Comparison of ENCODE assay signal across 1 cellular context in genomic region chr14:103879570-103880333, GRCh38.
TF ChIP-seq lines count a peak whose summit lies in the region.

No MANE protein-coding gene starts in this region.

TF ChIP-seq in HepG2, 621 proteins besides CTCF, POLR2A, EP300 and RAD21 (continued from another document and continues in another):
- peak; percentile 85 for TF ChIP-seq GABPB1 (CRISPR knock-in tag; IDR thresholded peaks at IDR 0.05)
- TF ChIP-seq ZNF263 (CRISPR knock-in tag; IDR thresholded peaks at IDR 0.05) = peak; percentile 17; the same call in 1 of the 2 replicates
- TF ChIP-seq ZNF816 (CRISPR knock-in tag; IDR thresholded peaks at IDR 0.05; ENCODE audit: borderline replicate concordance) = no peak
- no peak for TF ChIP-seq ZNF530 (CRISPR knock-in tag; IDR thresholded peaks at IDR 0.05; ENCODE audit: low read depth)
- TF ChIP-seq KDM3A (CRISPR knock-in tag; IDR thresholded peaks at IDR 0.05; ENCODE audit: low read depth) = peak; percentile 89; the same call in 1 of the 2 replicates
- TF ChIP-seq IKZF4 (CRISPR knock-in tag; IDR thresholded peaks at IDR 0.05; ENCODE audit: borderline replicate concordance, low read depth, not compliant biosample characterization) = peak; percentile 86
- TF ChIP-seq FOSL1 (CRISPR knock-in tag; IDR thresholded peaks at IDR 0.05; ENCODE audit: borderline replicate concordance) = no peak
- TF ChIP-seq CENPX (CRISPR knock-in tag; IDR thresholded peaks at IDR 0.05) = no peak
- peak; percentile 80; the same call in 1 of the 2 replicates for TF ChIP-seq MIXL1 (CRISPR knock-in tag; IDR thresholded peaks at IDR 0.05)
- 0 out of 2 replicates have a peak, but pooled peaks have one; percentile 41 for TF ChIP-seq MZF1 (CRISPR knock-in tag; IDR thresholded peaks at IDR 0.05; ENCODE audit: borderline replicate concordance)
- no peak for TF ChIP-seq JUND (CRISPR knock-in tag; IDR thresholded peaks at IDR 0.05)
- TF ChIP-seq MYNN (CRISPR knock-in tag; IDR thresholded peaks at IDR 0.05; ENCODE audit: low read depth) = no peak
- TF ChIP-seq SMARCC2 (IDR thresholded peaks at IDR 0.05) = no peak
- peak; percentile 84 for TF ChIP-seq ZBTB38 (CRISPR knock-in tag; IDR thresholded peaks at IDR 0.05)
- no peak for TF ChIP-seq PTBP1 (IDR thresholded peaks at IDR 0.05; ENCODE audit: low read depth, low read length, poor library complexity, severe bottlenecking)
- no peak for TF ChIP-seq ZNF670 (CRISPR knock-in tag; IDR thresholded peaks at IDR 0.05; ENCODE audit: borderline replicate concordance)
- no peak; the same call in 1 of the 2 replicates for TF ChIP-seq TEF (CRISPR knock-in tag; IDR thresholded peaks at IDR 0.05)
- TF ChIP-seq MXD1 (CRISPR knock-in tag; IDR thresholded peaks at IDR 0.05) = no peak
- TF ChIP-seq ZNF713 (CRISPR knock-in tag; IDR thresholded peaks at IDR 0.05) = no peak
- no peak for TF ChIP-seq MATR3 (CRISPR knock-in tag; IDR thresholded peaks at IDR 0.05)
- no peak for TF ChIP-seq ZNF7 (CRISPR knock-in tag; IDR thresholded peaks at IDR 0.05)
- peak; percentile 60 for TF ChIP-seq HIC2 (CRISPR knock-in tag; IDR thresholded peaks at IDR 0.05; ENCODE audit: low read depth)
- no peak for TF ChIP-seq TCF7 (IDR thresholded peaks at IDR 0.05; ENCODE audit: low read depth)
- TF ChIP-seq ZNF260 (CRISPR knock-in tag; IDR thresholded peaks at IDR 0.05; ENCODE audit: borderline replicate concordance, low read depth) = no peak
- TF ChIP-seq SNRNP70 (IDR thresholded peaks at IDR 0.05; ENCODE audit: low read depth, low read length) = no peak
- TF ChIP-seq ZNF574 (CRISPR knock-in tag; IDR thresholded peaks at IDR 0.05) = peak; percentile 74
- TF ChIP-seq ZBTB25 (CRISPR knock-in tag; IDR thresholded peaks at IDR 0.05) = peak; percentile 81; the same call in 1 of the 2 replicates
- peak; percentile 49; the same call in 1 of the 2 replicates for TF ChIP-seq ZNF777 (CRISPR knock-in tag; IDR thresholded peaks at IDR 0.05)
- no peak for TF ChIP-seq TERF1 (CRISPR knock-in tag; IDR thresholded peaks at IDR 0.05)
- no peak for TF ChIP-seq ZNF510 (CRISPR knock-in tag; IDR thresholded peaks at IDR 0.05; ENCODE audit: low read depth)
- TF ChIP-seq PAWR (CRISPR knock-in tag; IDR thresholded peaks at IDR 0.05; ENCODE audit: borderline replicate concordance) = no peak
- TF ChIP-seq ZNF770 (CRISPR knock-in tag; IDR thresholded peaks at IDR 0.05) = peak; percentile 37; the same call in 1 of the 2 replicates
- TF ChIP-seq ZNF781 (CRISPR knock-in tag; IDR thresholded peaks at IDR 0.05; ENCODE audit: borderline replicate concordance, not compliant biosample characterization) = no peak
- peak; percentile 37 for TF ChIP-seq AGO2 (optimal IDR thresholded peaks at IDR 0.05; ENCODE audit: low read depth, low read length)
- TF ChIP-seq SIX1 (CRISPR knock-in tag; IDR thresholded peaks at IDR 0.05; ENCODE audit: borderline replicate concordance) = peak; percentile 56; the same call in 1 of the 2 replicates
- TF ChIP-seq ZNF136 (CRISPR knock-in tag; IDR thresholded peaks at IDR 0.05; ENCODE audit: low read depth) = no peak; the same call in 1 of the 2 replicates
- peak; percentile 83 for TF ChIP-seq KMT2A (CRISPR knock-in tag; IDR thresholded peaks at IDR 0.05)
- TF ChIP-seq ZBTB43 (CRISPR knock-in tag; conservative IDR thresholded peaks at IDR 0.05) = peak; percentile 48
- TF ChIP-seq MED8 (CRISPR knock-in tag; IDR thresholded peaks at IDR 0.05; ENCODE audit: insufficient replicate concordance) = peak; percentile 65
- no peak for TF ChIP-seq LRRFIP1 (CRISPR knock-in tag; conservative IDR thresholded peaks at IDR 0.05)
- TF ChIP-seq ZNF790 (CRISPR knock-in tag; IDR thresholded peaks at IDR 0.05; ENCODE audit: borderline replicate concordance) = no peak
- TF ChIP-seq ZNF446 (CRISPR knock-in tag; IDR thresholded peaks at IDR 0.05) = no peak
- no peak for TF ChIP-seq ZNF138 (CRISPR knock-in tag; IDR thresholded peaks at IDR 0.05; ENCODE audit: low read depth)
- peak; percentile 71; the same call in 1 of the 2 replicates for TF ChIP-seq ZNF768 (CRISPR knock-in tag; IDR thresholded peaks at IDR 0.05)
- no peak for TF ChIP-seq ZNF883 (CRISPR knock-in tag; IDR thresholded peaks at IDR 0.05; ENCODE audit: not compliant biosample characterization)
- 0 out of 2 replicates have a peak, but pooled peaks have one; percentile 72 for TF ChIP-seq ELF4 (CRISPR knock-in tag; IDR thresholded peaks at IDR 0.05; ENCODE audit: borderline replicate concordance)
